Comparison of ENCODE assay signal across 18 cellular contexts in genomic region chr11:64881476-64881875, GRCh38. TPM values are rescaled to one million over a fixed set of nuclear protein-coding genes. Genes with fewer than 3 reads are reported as not detected.
DNase-seq lines count a peak whose midpoint lies in the region; ATAC-seq and TF ChIP-seq lines count a peak whose summit lies in the region.
"Had no signal": no experiment of that assay in that cellular context is flagged by ENCODE, and none has a peak within 500 bp of the region (broad histone marks: within the 10 kb centered on the region; RNA-seq: fewer than 3 reads in every experiment).

No MANE protein-coding gene starts in this region.

- H3K27ac ChIP-seq in ascending aorta = peak overlapping the region; percentile 90 to 92
- peak overlapping the region; percentile 99 for H3K27ac ChIP-seq in neutrophil
- H3K27ac ChIP-seq: right lobe of liver, SK-N-MC had no signal

- no peaks in the 10 kb centered on the region for H3K9me3 Mint-ChIP-seq in nephron progenitor cell

- H3K27me3 Mint-ChIP-seq in nephron progenitor cell (ENCODE audit: low read depth, poor library complexity) = peaks cover 18% of the 10 kb centered on the region

- H3K4me3 Mint-ChIP-seq in nephron progenitor cell = no peak overlapping the region

- ATAC-seq in left colon = no peak
- ATAC-seq: activated CD4-positive, CD25-positive, alpha-beta regulatory T cell treated with anti-CD3 and anti-CD28 coated beads, Interleukin-2, amount 50 U/mL, for 24 hours; right lobe of liver had no signal

- intact Hi-C loops in ascending aorta (cut with DNase I) = no loop called here
- intact Hi-C loops in left colon (cut with DNase I, micrococcal nuclease) = no loop called here

- peaks cover 49% of the 10 kb centered on the region for H3K4me1 Mint-ChIP-seq in nephron progenitor cell

- in situ Hi-C loops in GM13976 (cut with MboI; ENCODE audit: low sequenced_read_pairs, unreplicated experiment) = no loop called here

- no peak overlapping the region for H3K4me3 ChIP-seq in ascending aorta
- H3K4me3 ChIP-seq in neutrophil (ENCODE audit: low read depth in 1 of 2, low read length in 1 of 2) = no peak overlapping the region
- H3K4me3 ChIP-seq: right lobe of liver, SK-N-MC, testis had no signal

- H3K4me1 ChIP-seq in ascending aorta (peaks cover 3 to 13% of the 10 kb centered on the region in 2 donors), neutrophil (ENCODE audit: control insufficient read depth in 1 of 2, insufficient read depth in 1 of 2, low read depth in 1 of 2, low read length in 1 of 2) (peaks cover 54 to 64% of the 10 kb centered on the region in 2 experiments)

- H3K36me3 Mint-ChIP-seq in nephron progenitor cell (ENCODE audit: low read depth) = no peaks in the 10 kb centered on the region

- H3K27me3 ChIP-seq in ascending aorta (no peaks in the 10 kb centered on the region), neutrophil (no peaks in the 10 kb centered on the region)
- H3K27me3 ChIP-seq: right lobe of liver, testis had no signal

- H3K9me3 ChIP-seq in ascending aorta = no peaks in the 10 kb centered on the region
- H3K9me3 ChIP-seq in neutrophil = no peaks in the 10 kb centered on the region
- H3K9me3 ChIP-seq: right lobe of liver, testis had no signal

- H3K27ac Mint-ChIP-seq in nephron progenitor cell = no peak overlapping the region

- DNase-seq in NCI-H1417 (lab: John Stamatoyannopoulos, UW) (peak; percentile 47 to 76 (median 73)), NCI-H1417 treated with DMSO at 0.1 percent for 48 hours (lab: John Stamatoyannopoulos, UW) (no peak), NCI-H1105 (lab: John Stamatoyannopoulos, UW) (peak; percentile 53), ascending aorta (ENCODE audit: low spot score in 2 of 2) (no peak), GM13976 (ENCODE audit: low spot score) (no peak), left colon (no peak), nephron progenitor cell (no peak)
- DNase-seq: 8988T, activated gamma-delta T cell, NCI-H1092 treated with DMSO at 0.1 percent for 48 hours, right lobe of liver, testis had no signal

- H3K36me3 ChIP-seq in ascending aorta (no peaks in the 10 kb centered on the region), neutrophil (no peaks in the 10 kb centered on the region)
- H3K36me3 ChIP-seq: right lobe of liver had no signal

- TF ChIP-seq CTCF in ascending aorta (IDR thresholded peaks at IDR 0.05) (no peak), neutrophil (IDR thresholded peaks at IDR 0.05) (no peak), GM13976 (IDR thresholded peaks at IDR 0.05; ENCODE audit: borderline replicate concordance, control extremely low read depth, extremely low read depth, insufficient read depth, missing control alignments) (no peak), nephron progenitor cell (IDR thresholded peaks at IDR 0.05) (no peak)

RNA-seq across cellular contexts. Expression of gene EHD1, which starts 3.1 kb away (rescaled TPM):
- total RNA-seq in ascending aorta = 216 TPM
- 10 to 100 TPM; 76.1 to 91.5 TPM for total RNA-seq in left colon

RNA-seq across cellular contexts. Expression of gene ATG2A, which starts 35.5 kb away (rescaled TPM):
- total RNA-seq in ascending aorta (39.5 TPM), left colon (10 to 100 TPM; 25.3 to 43.4 TPM)

RNA-seq across cellular contexts. Expression of gene CDC42BPG, which starts 37.0 kb away (rescaled TPM):
- total RNA-seq in ascending aorta (not detected), left colon (10 to 100 TPM; 44.5 to 45.5 TPM)

RNA-seq across cellular contexts. Expression of gene PPP2R5B, which starts 43.0 kb away (rescaled TPM):
- 115 TPM for total RNA-seq in ascending aorta
- total RNA-seq in left colon = 10 to 100 TPM; 25.1 to 39.6 TPM

RNA-seq across cellular contexts. Expression of gene GPHA2, which starts 54.2 kb away (rescaled TPM):
- total RNA-seq in ascending aorta = not detected
- total RNA-seq in left colon = not detected
- total RNA-seq: fibroblast of lung, HT1080, mononuclear cell had no signal

Comparison
In these comparisons a context has a peak if more than half of its experiments do, and no peak if none do; other contexts are left out.
1. DNase-seq: peak in NCI-H1417 (3 of 3) and NCI-H1105 (single experiment); none in NCI-H1417 treated with DMSO at 0.1 percent for 48 hours (single experiment), ascending aorta (0 of 2), GM13976 (single experiment), left colon (0 of 2) and nephron progenitor cell (single experiment).
2. RNA of gene CDC42BPG, which starts 37.0 kb away (total RNA-seq): 44.5 to 45.5 TPM in left colon; not detected in ascending aorta (single experiment); every median in the first group is over 10 times any median in the second.